5 cellular contexts compared by ENCODE assay signal in the genomic region with DNA sequence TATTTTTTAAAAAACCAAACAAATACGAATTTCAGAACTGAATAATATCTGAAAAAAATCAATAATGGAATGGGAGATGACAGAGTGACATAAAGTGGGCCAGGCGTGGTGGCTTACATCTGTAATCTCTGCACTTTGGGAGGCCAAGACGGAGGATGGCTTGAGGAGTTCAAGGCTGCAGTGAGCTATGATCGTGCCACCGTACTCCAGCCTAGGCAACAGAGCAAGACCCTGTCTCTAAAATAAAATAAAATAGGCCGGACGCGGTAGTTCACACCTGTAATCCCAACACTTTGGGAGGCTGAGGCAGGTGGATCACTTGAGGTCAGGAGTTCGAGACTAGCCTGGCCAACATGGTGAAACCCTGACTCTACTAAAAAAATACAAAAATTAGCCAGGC. TPM values are rescaled to one million over a fixed set of nuclear protein-coding genes. Genes with fewer than 3 reads are reported as not detected.
DNase-seq lines count a peak whose midpoint lies in the region; ATAC-seq, FAIRE-seq and TF ChIP-seq lines count a peak whose summit lies in the region.
"Not testable (repeated sequence)": the region's sequence is repeated elsewhere in the genome, so short reads cannot be mapped to it uniquely, and the experiment has no call there.

No MANE protein-coding gene starts in this region.

- 84% methylated on average over 9 of the region's 9 CpGs for WGBS in K562 (ENCODE audit: insufficient coverage, low coverage, missing lambda C conversion rate)
- 87 to 97% (median 90%) methylated on average over 9 of the region's 9 CpGs for WGBS in stomach, 5 donors

- H4K20me1 ChIP-seq in OCI-LY1 (ENCODE audit: insufficient read depth, low read length); K562 (replicated peaks; ENCODE audit: control insufficient read depth, insufficient read depth, low read length): not testable (repeated sequence)

- in situ Hi-C loops in K562 (cut with MboI) = not testable (repeated sequence)

- not testable (repeated sequence) for H3K4me3 ChIP-seq in OCI-LY1 (ENCODE audit: low read depth, low read length, poor library complexity, severe bottlenecking); K562; right atrium auricular region; stomach

- not testable (repeated sequence) for BruUV-seq in K562 (replicated peaks; lab: Mats Ljungman, UMichigan)

- not testable (repeated sequence) for TF ChIP-seq RAD21 in K562 (CRISPR knock-in tag; conservative IDR thresholded peaks at IDR 0.05 in 1 of 2, IDR thresholded peaks at IDR 0.05 in 1 of 2)

- CTCF ChIA-PET in K562 (lab: Yijun Ruan, JAX; ENCODE audit: low intra/inter-chr PET ratio) = not testable (repeated sequence)

- not testable (repeated sequence) for FAIRE-seq in K562 (lab: Jason Lieb, UNC)

- not testable (repeated sequence) for H3K79me2 ChIP-seq in OCI-LY1 (ENCODE audit: insufficient read depth, low read length); K562 (ENCODE audit: control insufficient read depth, insufficient read depth, low read length)

- not testable (repeated sequence) for ATAC-seq in K562

- H3F3A ChIP-seq in OCI-LY1 (ENCODE audit: insufficient read depth, low read length) = not testable (repeated sequence)

- not testable (repeated sequence) for H3K4me2 ChIP-seq in OCI-LY1 (ENCODE audit: low read length); K562 (ENCODE audit: insufficient read depth, low read length)

- not testable (repeated sequence) for H3K9me1 ChIP-seq in K562 (ENCODE audit: control insufficient read depth, insufficient read depth, low read length)

- not testable (repeated sequence) for H3K27me3 ChIP-seq in OCI-LY1 (ENCODE audit: insufficient read depth, low read length); K562 (ENCODE audit: control insufficient read depth in 2 of 2, insufficient read depth in 2 of 2, low read length in 2 of 2); right atrium auricular region; stomach

- H3K27ac ChIP-seq in OCI-LY1 (ENCODE audit: low read depth, low read length, poor library complexity, severe bottlenecking) = peak overlapping the region; percentile 57
- not testable (repeated sequence) for H3K27ac ChIP-seq in K562 (ENCODE audit: extremely low read depth, low read depth, low read length); right atrium auricular region; stomach

- peak overlapping the region; percentile 27; the same call in 1 of the 2 replicates for H3K9ac ChIP-seq in OCI-LY1 (ENCODE audit: low read length)
- not testable (repeated sequence) for H3K9ac ChIP-seq in K562 (ENCODE audit: insufficient read depth in 1 of 2, low read depth in 2 of 2, low read length in 2 of 2)

- intact Hi-C loops in K562 (cut with micrococcal nuclease); stomach (cut with DNase I; ENCODE audit: low total_unique reads): not testable (repeated sequence)

- not testable (repeated sequence) for TF ChIP-seq CTCF in OCI-LY1 (IDR thresholded peaks at IDR 0.05; ENCODE audit: low read length); K562 (IDR thresholded peaks at IDR 0.05 in 2 of 3, conservative IDR thresholded peaks at IDR 0.05 in 1 of 3; ENCODE audit: insufficient read depth in 2 of 3, low read depth in 1 of 3, low read length in 3 of 3); right atrium auricular region (IDR thresholded peaks at IDR 0.05); stomach (IDR thresholded peaks at IDR 0.05)

- not testable (repeated sequence) for H3K9me3 ChIP-seq in OCI-LY1 (ENCODE audit: low read length); K562 (replicated peaks; ENCODE audit: control insufficient read depth, insufficient read depth, low read depth, low read length); right atrium auricular region; stomach

- H3K4me1 ChIP-seq in OCI-LY1 (ENCODE audit: insufficient read depth, low read length, severe bottlenecking) = peaks cover 12% of the 10 kb centered on the region
- H3K4me1 ChIP-seq in K562 (replicated peaks in 1 of 2; ENCODE audit: control insufficient read depth in 2 of 2, insufficient read depth in 2 of 2, low read length in 2 of 2); right atrium auricular region; stomach: not testable (repeated sequence)

- H2AFZ ChIP-seq in OCI-LY1 (ENCODE audit: low read length); K562 (ENCODE audit: low read depth, low read length): not testable (repeated sequence)

- DNase-seq in K562 (ENCODE audit: extremely low read depth in 1 of 4, low spot score in 3 of 4) = not testable (repeated sequence)
- DNase-seq in right atrium auricular region (ENCODE audit: low spot score) (peak; percentile 26), stomach (peak; percentile 10)
- peak; percentile 17 for DNase-seq in stimulated activated CD8-positive, alpha-beta memory T cell treated with anti-CD3 and anti-CD28 coated beads, Interleukin-4, amount 100 ng/mL, for 48 hours

- not testable (repeated sequence) for H3K9me2 ChIP-seq in OCI-LY1 (ENCODE audit: low read depth, low read length)

- not testable (repeated sequence) for H3K36me3 ChIP-seq in OCI-LY1 (ENCODE audit: insufficient read depth, low read length); K562 (ENCODE audit: control insufficient read depth, insufficient read depth, low read length); right atrium auricular region; stomach

- TF ChIP-seq EP300 in K562 (IDR thresholded peaks at IDR 0.05; ENCODE audit: low read length); stomach (IDR thresholded peaks at IDR 0.05): not testable (repeated sequence)

- POLR2A ChIA-PET in K562 (lab: Yijun Ruan, JAX) = interaction anchor here (0.7 to 16.0 kb wide), 11 partner anchors 9 to 68 kb away, joined by 3 to 247 read pairs (median 6); a partner anchor contains a TSS

- not testable (repeated sequence) for TF ChIP-seq POLR2A in K562 (conservative IDR thresholded peaks at IDR 0.05); stomach (IDR thresholded peaks at IDR 0.05)

TF ChIP-seq in K562, 482 proteins besides CTCF, POLR2A, EP300 and RAD21 (continues in another document):
- TF ChIP-seq ZNF644 (tag; IDR thresholded peaks at IDR 0.05; ENCODE audit: low read depth) (peak; percentile 45; the same call in 1 of the 2 replicates), ZNF12 (CRISPR knock-in tag; IDR thresholded peaks at IDR 0.05) (peak; percentile 45; the same call in 1 of the 2 replicates), TGIF2 (CRISPR knock-in tag; IDR thresholded peaks at IDR 0.05) (0 out of 2 replicates have a peak, but pooled peaks have one; percentile 64)

RNA-seq across cellular contexts. Expression of a gene that starts 21.3 kb away (rescaled TPM):
- total RNA-seq in K562 (2011; cell fraction: chromatin; rRNA removed; ENCODE audit: low replicate concordance) = 5.3 and 21.3 TPM in 2 replicates
- 21.8 and 25.5 TPM in 2 replicates for total RNA-seq in K562 (2011; cell fraction: nucleolus; rRNA removed)
- 7.3 and 7.8 TPM in 2 replicates for total RNA-seq in K562 (2011; cell fraction: nucleoplasm; rRNA removed)
- 48.9 and 69.1 TPM in 2 replicates for total RNA-seq in K562 (2014; rRNA removed)
- 0.57 and 0.84 TPM in 2 replicates for total RNA-seq in K562 (2014; rRNA removed; fragmentation: Illumina TruSeq; extraction: Trizol)
- total RNA-seq in K562 (2015; rRNA removed; fragmentation: Illumina TruSeq; extraction: Trizol) = 17.8 and 20.6 TPM in 2 replicates
- total RNA-seq in K562 (2021) = 50.5 and 55.3 TPM in 2 replicates
- 10.2 and 35.0 TPM in 2 replicates for polyA plus RNA-seq in K562 (2011; rRNA removed)
- polyA plus RNA-seq in K562 (2011; cell fraction: cytosol; rRNA removed) = 37.2 and 43.8 TPM in 2 replicates
- polyA plus RNA-seq in K562 (2011; cell fraction: nucleus; rRNA removed) = 33.2 and 43.3 TPM in 2 replicates
- polyA plus RNA-seq in K562 (2012) = 42.2 and 62.2 TPM in 2 replicates
- 1.9 and 18.0 TPM in 2 replicates for polyA plus RNA-seq in K562 (2014; fragmentation: Illumina TruSeq; extraction: Trizol)
- 1 to 10 TPM in 1 of 2 experiments, under 1 TPM in 1; 0.56 to 3.5 TPM for polyA plus RNA-seq in K562 (2014; fragmentation: Nextera tagmentation; extraction: Ambion mirVana)
- polyA plus RNA-seq in K562 (2014; rRNA removed) = 40.7 and 41.3 TPM in 2 replicates
- polyA minus RNA-seq in K562 (2011; rRNA and poly(A)+ RNA removed) = 2.8 and 3.7 TPM in 2 replicates
- 13.2 and 33.0 TPM in 2 replicates for polyA minus RNA-seq in K562 (2011; cell fraction: cytosol; rRNA and poly(A)+ RNA removed)
- polyA minus RNA-seq in K562 (2011; cell fraction: nucleus; rRNA and poly(A)+ RNA removed) = 12.0 and 14.3 TPM in 2 replicates
- total RNA-seq in right atrium auricular region = 1 to 10 TPM; 2.6 to 4.7 TPM
- total RNA-seq in stomach = 1 to 10 TPM in 2 of 5 donors, under 1 TPM in 2, not detected in 1; 0.29 to 4.1 (median 1.7) TPM
- 1 to 10 TPM; 1.8 to 6.8 (median 3.2) TPM for polyA plus RNA-seq in stomach

RNA-seq across cellular contexts. Expression of a gene that starts 21.3 kb away (rescaled TPM):
- 82.4 and 192 TPM in 2 replicates for total RNA-seq in K562 (2011; cell fraction: chromatin; rRNA removed; ENCODE audit: low replicate concordance)
- total RNA-seq in K562 (2011; cell fraction: nucleolus; rRNA removed) = 134 and 166 TPM in 2 replicates
- total RNA-seq in K562 (2011; cell fraction: nucleoplasm; rRNA removed) = 107 and 110 TPM in 2 replicates
- 32.5 and 42.0 TPM in 2 replicates for total RNA-seq in K562 (2014; rRNA removed)
- total RNA-seq in K562 (2014; rRNA removed; fragmentation: Illumina TruSeq; extraction: Trizol) = 16.3 and 19.8 TPM in 2 replicates
- total RNA-seq in K562 (2015; rRNA removed; fragmentation: Illumina TruSeq; extraction: Trizol) = 26.2 and 28.8 TPM in 2 replicates
- 75.4 and 75.5 TPM in 2 replicates for total RNA-seq in K562 (2021)
- 32.7 and 82.6 TPM in 2 replicates for polyA plus RNA-seq in K562 (2011; rRNA removed)
- 68.8 and 74.9 TPM in 2 replicates for polyA plus RNA-seq in K562 (2011; cell fraction: cytosol; rRNA removed)
- 124 and 157 TPM in 2 replicates for polyA plus RNA-seq in K562 (2011; cell fraction: nucleus; rRNA removed)
- 40.3 and 56.9 TPM in 2 replicates for polyA plus RNA-seq in K562 (2012)
- polyA plus RNA-seq in K562 (2014; fragmentation: Illumina TruSeq; extraction: Trizol) = 39.2 and 40.1 TPM in 2 replicates
- 10 to 100 TPM; 23.6 to 33.7 TPM for polyA plus RNA-seq in K562 (2014; fragmentation: Nextera tagmentation; extraction: Ambion mirVana)
- polyA plus RNA-seq in K562 (2014; rRNA removed) = 28.2 and 31.2 TPM in 2 replicates
- polyA minus RNA-seq in K562 (2011; rRNA and poly(A)+ RNA removed) = 49.5 and 66.5 TPM in 2 replicates
- polyA minus RNA-seq in K562 (2011; cell fraction: cytosol; rRNA and poly(A)+ RNA removed) = 31.7 and 46.0 TPM in 2 replicates
- 42.7 and 85.4 TPM in 2 replicates for polyA minus RNA-seq in K562 (2011; cell fraction: nucleus; rRNA and poly(A)+ RNA removed)
- 1 to 10 TPM; 7.9 to 8.1 TPM for total RNA-seq in right atrium auricular region
- total RNA-seq in stomach = 10 to 100 TPM in 2 of 5 donors, 1 to 10 TPM in 3; 1.7 to 28.1 (median 8.7) TPM
- 10 to 100 TPM in 1 of 3 donors, 1 to 10 TPM in 2; 5.2 to 12.1 (median 5.8) TPM for polyA plus RNA-seq in stomach
